8 cellular contexts compared by ENCODE assay signal in the genomic region with DNA sequence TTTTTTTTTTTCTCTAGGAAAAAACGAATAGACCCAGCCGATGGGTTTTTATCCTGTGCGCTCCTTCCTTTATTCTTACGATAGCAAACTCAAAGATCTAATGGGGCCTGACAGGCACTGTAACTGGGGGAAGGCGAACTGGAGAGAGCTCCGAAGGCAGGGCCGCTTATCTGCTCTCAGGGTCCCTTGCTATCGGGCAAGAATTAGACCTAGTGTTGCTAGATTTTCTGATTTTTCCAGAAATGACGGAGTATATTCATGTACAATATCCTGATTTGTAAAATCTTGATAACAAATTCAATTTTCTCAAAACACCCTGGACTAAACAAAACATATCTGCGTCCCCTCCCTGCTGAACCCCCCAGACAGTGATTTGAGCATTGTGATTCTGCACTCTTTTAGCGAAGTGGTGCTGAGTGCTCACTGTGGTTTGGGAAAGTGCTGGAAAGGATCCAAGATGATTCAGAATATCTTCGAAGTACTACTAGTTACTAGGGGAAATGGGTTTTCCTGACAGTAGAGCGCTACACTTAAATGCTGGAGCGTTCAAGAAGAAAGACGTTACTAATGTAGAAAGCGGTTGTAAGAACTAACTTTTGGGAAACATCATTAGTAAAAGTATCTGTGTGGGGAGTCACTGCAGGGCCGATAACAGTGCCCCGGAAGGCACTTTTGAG. TPM values are rescaled to one million over a fixed set of nuclear protein-coding genes. Genes with fewer than 3 reads are reported as not detected.
DNase-seq lines count a peak whose midpoint lies in the region; ATAC-seq and TF ChIP-seq lines count a peak whose summit lies in the region.

No MANE protein-coding gene starts in this region.

- no peak for DNase-seq in activated naive CD4-positive, alpha-beta T cell treated with anti-CD3 and anti-CD28 coated beads for 36 hours
- DNase-seq in activated naive CD4-positive, alpha-beta T cell treated with anti-CD3 and anti-CD28 coated beads, Interleukin-2, amount 10 ng/mL, durations not matched to agents 7 days and 5 days, result no peak
- DNase-seq in activated naive CD8-positive, alpha-beta T cell treated with anti-CD3 and anti-CD28 coated beads, Interleukin-2, amount 50 U/mL, for 24 hours, result no peak
- no peak for DNase-seq in iPS DF 6.9 (ENCODE audit: low read depth, low spot score)
- DNase-seq in gastrocnemius medialis, result no peak
- DNase-seq in GM19240 (ENCODE audit: insufficient read length, low spot score), result no peak

- H3K4me1 ChIP-seq in iPS DF 6.9 (ENCODE audit: control insufficient read depth, insufficient read depth, low read length) (peaks cover 3% of the 10 kb centered on the region; the same call in 1 of the 2 replicates), gastrocnemius medialis (peaks cover 0 to 15% of the 10 kb centered on the region in 2 donors)

- no peaks in the 10 kb centered on the region for H3K9me3 Mint-ChIP-seq in activated naive CD4-positive, alpha-beta T cell treated with anti-CD3 and anti-CD28 coated beads for 36 hours
- H3K9me3 Mint-ChIP-seq in activated naive CD4-positive, alpha-beta T cell treated with anti-CD3 and anti-CD28 coated beads, Interleukin-2, amount 10 ng/mL, durations not matched to agents 7 days and 5 days, result no peaks in the 10 kb centered on the region
- no peaks in the 10 kb centered on the region for H3K9me3 Mint-ChIP-seq in activated naive CD8-positive, alpha-beta T cell treated with anti-CD3 and anti-CD28 coated beads, Interleukin-2, amount 50 U/mL, for 24 hours

- WGBS in iPS DF 6.9 (ENCODE audit: insufficient coverage, insufficient read length), result no CpG with 5 or more reads among the region's 18 CpGs

- H3K27me3 ChIP-seq in iPS DF 6.9 (ENCODE audit: control insufficient read depth, insufficient read depth, low read length) (peaks cover 26% of the 10 kb centered on the region), gastrocnemius medialis (peaks cover 0 to 3% (median 2%) of the 10 kb centered on the region in 3 donors)

- H3K4me1 Mint-ChIP-seq in activated naive CD4-positive, alpha-beta T cell treated with anti-CD3 and anti-CD28 coated beads for 36 hours (ENCODE audit: low read depth), result peaks cover 9% of the 10 kb centered on the region
- peaks cover 8% of the 10 kb centered on the region for H3K4me1 Mint-ChIP-seq in activated naive CD4-positive, alpha-beta T cell treated with anti-CD3 and anti-CD28 coated beads, Interleukin-2, amount 10 ng/mL, durations not matched to agents 7 days and 5 days
- peaks cover 8% of the 10 kb centered on the region for H3K4me1 Mint-ChIP-seq in activated naive CD8-positive, alpha-beta T cell treated with anti-CD3 and anti-CD28 coated beads, Interleukin-2, amount 50 U/mL, for 24 hours

- H3K27ac ChIP-seq in iPS DF 6.9 (ENCODE audit: low read length) (no peak overlapping the region), gastrocnemius medialis (peak overlapping the region; percentile 58 to 73 (median 68))

- H3K27me3 Mint-ChIP-seq in activated naive CD4-positive, alpha-beta T cell treated with anti-CD3 and anti-CD28 coated beads for 36 hours (ENCODE audit: low read depth), result peaks cover 42% of the 10 kb centered on the region
- H3K27me3 Mint-ChIP-seq in activated naive CD4-positive, alpha-beta T cell treated with anti-CD3 and anti-CD28 coated beads, Interleukin-2, amount 10 ng/mL, durations not matched to agents 7 days and 5 days, result peaks cover 53% of the 10 kb centered on the region
- H3K27me3 Mint-ChIP-seq in activated naive CD8-positive, alpha-beta T cell treated with anti-CD3 and anti-CD28 coated beads, Interleukin-2, amount 50 U/mL, for 24 hours, result peaks cover 52% of the 10 kb centered on the region

- no peak overlapping the region for H3K27ac Mint-ChIP-seq in activated naive CD4-positive, alpha-beta T cell treated with anti-CD3 and anti-CD28 coated beads for 36 hours
- no peak overlapping the region for H3K27ac Mint-ChIP-seq in activated naive CD4-positive, alpha-beta T cell treated with anti-CD3 and anti-CD28 coated beads, Interleukin-2, amount 10 ng/mL, durations not matched to agents 7 days and 5 days
- no peak overlapping the region for H3K27ac Mint-ChIP-seq in activated naive CD8-positive, alpha-beta T cell treated with anti-CD3 and anti-CD28 coated beads, Interleukin-2, amount 50 U/mL, for 24 hours

- in situ Hi-C loops in gastrocnemius medialis (cut with MboI; ENCODE audit: low sequenced_read_pairs in 4 of 4), result no loop called here

- intact Hi-C loops in activated naive CD4-positive, alpha-beta T cell treated with anti-CD3 and anti-CD28 coated beads for 36 hours (cut with micrococcal nuclease), result no loop called here
- intact Hi-C loops in gastrocnemius medialis (cut with DNase I; ENCODE audit: low total_unique reads), result no loop called here

- TF ChIP-seq POLR2A in gastrocnemius medialis (IDR thresholded peaks at IDR 0.05), result no peak

- TF ChIP-seq CTCF in gastrocnemius medialis (IDR thresholded peaks at IDR 0.05 in 4 of 5, conservative IDR thresholded peaks at IDR 0.05 in 1 of 5), result no peak

- H3K36me3 ChIP-seq in iPS DF 6.9 (ENCODE audit: control insufficient read depth, insufficient read depth, low read length), result no peaks in the 10 kb centered on the region; the same call in 1 of the 2 replicates
- H3K36me3 ChIP-seq in gastrocnemius medialis, result no peaks in the 10 kb centered on the region

- H3K4me3 ChIP-seq in iPS DF 6.9 (ENCODE audit: low read length) (peak overlapping the region; percentile 54; the same call in 1 of the 2 replicates), gastrocnemius medialis (peak overlapping the region; percentile 61 to 71 (median 66))

- CTCF ChIA-PET in activated naive CD4-positive, alpha-beta T cell treated with anti-CD3 and anti-CD28 coated beads for 36 hours (lab: Charles Lee), result no interaction called here
- CTCF ChIA-PET in activated naive CD4-positive, alpha-beta T cell treated with anti-CD3 and anti-CD28 coated beads, Interleukin-2, amount 10 ng/mL, durations not matched to agents 7 days and 5 days (lab: Charles Lee), result no interaction called here

- no peak for ATAC-seq in activated naive CD8-positive, alpha-beta T cell treated with anti-CD3 and anti-CD28 coated beads, Interleukin-2, amount 50 U/mL, for 24 hours
- peak in 1 of 2 donors; percentile 59 for ATAC-seq in gastrocnemius medialis
- no peak for ATAC-seq in HG03565 (IDR thresholded peaks at IDR 0.05; ENCODE audit: unreplicated experiment)
- ATAC-seq in HG02623 (IDR thresholded peaks at IDR 0.05; ENCODE audit: unreplicated experiment), result no peak

- H3K36me3 Mint-ChIP-seq in activated naive CD4-positive, alpha-beta T cell treated with anti-CD3 and anti-CD28 coated beads for 36 hours (ENCODE audit: low read depth), result no peaks in the 10 kb centered on the region
- H3K36me3 Mint-ChIP-seq in activated naive CD4-positive, alpha-beta T cell treated with anti-CD3 and anti-CD28 coated beads, Interleukin-2, amount 10 ng/mL, durations not matched to agents 7 days and 5 days, result no peaks in the 10 kb centered on the region
- H3K36me3 Mint-ChIP-seq in activated naive CD8-positive, alpha-beta T cell treated with anti-CD3 and anti-CD28 coated beads, Interleukin-2, amount 50 U/mL, for 24 hours (ENCODE audit: low read depth), result no peaks in the 10 kb centered on the region

- no peaks in the 10 kb centered on the region for H3K9me3 ChIP-seq in iPS DF 6.9 (ENCODE audit: control insufficient read depth, insufficient read depth, low read length)
- no peaks in the 10 kb centered on the region for H3K9me3 ChIP-seq in gastrocnemius medialis

- H3K4me3 Mint-ChIP-seq in activated naive CD4-positive, alpha-beta T cell treated with anti-CD3 and anti-CD28 coated beads for 36 hours, result peak overlapping the region; percentile 51
- H3K4me3 Mint-ChIP-seq in activated naive CD4-positive, alpha-beta T cell treated with anti-CD3 and anti-CD28 coated beads, Interleukin-2, amount 10 ng/mL, durations not matched to agents 7 days and 5 days, result no peak overlapping the region
- H3K4me3 Mint-ChIP-seq in activated naive CD8-positive, alpha-beta T cell treated with anti-CD3 and anti-CD28 coated beads, Interleukin-2, amount 50 U/mL, for 24 hours, result peak overlapping the region; percentile 67

RNA-seq across cellular contexts. Expression of gene STXBP6, which starts 0.7 kb away (rescaled TPM):
- total RNA-seq in activated naive CD4-positive, alpha-beta T cell treated with anti-CD3 and anti-CD28 coated beads for 36 hours, result not detected
- total RNA-seq in gastrocnemius medialis, result 1 to 10 TPM; 2.6 to 5.5 (median 4.4) TPM
